9 cellular contexts compared by ENCODE assay signal in the genomic region with DNA sequence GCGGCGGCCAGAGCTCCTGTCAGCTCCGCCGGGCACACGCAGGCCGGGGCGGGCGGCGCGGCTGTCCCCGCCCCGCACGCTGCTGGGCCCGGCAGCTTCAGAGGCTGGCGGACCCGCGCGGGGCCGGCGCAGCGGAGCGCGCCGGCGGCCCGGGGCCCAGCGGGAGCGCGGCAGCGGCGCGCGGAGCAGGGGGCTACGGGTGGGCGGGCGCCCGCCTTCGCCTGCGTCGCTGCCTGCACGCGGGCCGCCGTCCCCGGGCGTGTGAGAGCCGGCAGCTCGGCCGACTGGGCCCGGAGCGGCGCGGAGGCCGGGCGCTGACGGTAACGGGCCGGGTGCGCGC. TPM values are rescaled to one million over a fixed set of nuclear protein-coding genes. Genes with fewer than 3 reads are reported as not detected.
A peak's percentile ranks its signal among the peaks of the same experiment; 100 is the strongest.
DNase-seq lines count a peak whose midpoint lies in the region; ATAC-seq, FAIRE-seq and TF ChIP-seq lines count a peak whose summit lies in the region.
"Had no signal": no experiment of that assay in that cellular context is flagged by ENCODE, and none has a peak within 500 bp of the region (broad histone marks: within the 10 kb centered on the region; RNA-seq: fewer than 3 reads in every experiment).

No MANE protein-coding gene starts in this region.

- H2AK5ac ChIP-seq in trophoblast cell (ENCODE audit: low read length) = no peak overlapping the region

- H3K36me3 Mint-ChIP-seq in effector memory CD8-positive, alpha-beta T cell (ENCODE audit: insufficient read depth) = peaks cover 35% of the 10 kb centered on the region

- H3K27me3 ChIP-seq in trophoblast cell (ENCODE audit: insufficient read depth, low read length) = no peaks in the 10 kb centered on the region

- H3K4me1 ChIP-seq in trophoblast cell (ENCODE audit: control insufficient read depth in 1 of 2, insufficient read depth in 2 of 2, low read length in 2 of 2) = peaks cover 5 to 9% of the 10 kb centered on the region in 2 experiments

- peak overlapping the region; percentile 51 for H3K18ac ChIP-seq in trophoblast cell (ENCODE audit: low read length)

- no peak overlapping the region for H3K23ac ChIP-seq in trophoblast cell (ENCODE audit: low read length)

- peak overlapping the region; percentile 83 to 89 for H3K27ac Mint-ChIP-seq in effector memory CD8-positive, alpha-beta T cell

- no peaks in the 10 kb centered on the region for H3K27me3 Mint-ChIP-seq in effector memory CD8-positive, alpha-beta T cell

- FAIRE-seq in RCC 7860 (lab: Jason Lieb, UNC) = no peak

- H3K27ac ChIP-seq in trophoblast cell (ENCODE audit: low read depth, low read length) = peak overlapping the region; percentile 83

- H4K12ac ChIP-seq in trophoblast cell (ENCODE audit: low read depth, low read length) = peak overlapping the region; percentile 56

- no peak overlapping the region for H2BK5ac ChIP-seq in trophoblast cell (ENCODE audit: low read depth, low read length, poor library complexity)

- no peak overlapping the region for H3K4ac ChIP-seq in trophoblast cell (ENCODE audit: low read depth, low read length)

- DNase-seq in LHCN-M2 (ENCODE audit: low read depth) (peak; percentile 6), trophoblast cell (no peak), RCC 7860 (ENCODE audit: low spot score) (no peak), NCI-H82 (lab: John Stamatoyannopoulos, UW) (no peak)
- no peak for DNase-seq in effector memory CD8-positive, alpha-beta T cell
- no peak for DNase-seq in stimulated activated CD4-positive, alpha-beta T cell treated with anti-CD3 and anti-CD28 coated beads, Interleukin-4, amount 100 ng/mL, for 1 hour

- H3K4me2 ChIP-seq in trophoblast cell (ENCODE audit: low read length) = peak overlapping the region; percentile 82

- peak overlapping the region; percentile 42 for H4K91ac ChIP-seq in trophoblast cell (ENCODE audit: low read depth, low read length)

- peaks cover 2% of the 10 kb centered on the region for H3K79me2 ChIP-seq in trophoblast cell (ENCODE audit: control insufficient read depth, insufficient read depth, low read length, poor library complexity)

- WGBS in trophoblast cell (ENCODE audit: extremely low coverage, insufficient coverage, insufficient read length) = no CpG with 5 or more reads among the region's 60 CpGs

- H3K9me3 Mint-ChIP-seq in effector memory CD8-positive, alpha-beta T cell = no peaks in the 10 kb centered on the region

- peak overlapping the region; percentile 86 for H3K4me3 ChIP-seq in trophoblast cell (ENCODE audit: low read depth, low read length)

- H3K9ac ChIP-seq in trophoblast cell (ENCODE audit: low read length) = peak overlapping the region; percentile 41

- H2BK12ac ChIP-seq in trophoblast cell (ENCODE audit: low read length) = no peak overlapping the region

- peak overlapping the region; percentile 63 for H3K14ac ChIP-seq in trophoblast cell (ENCODE audit: low read length)

- no peak for ATAC-seq in effector memory CD8-positive, alpha-beta T cell (replicated peaks)
- ATAC-seq in GM21825 (IDR thresholded peaks at IDR 0.05; ENCODE audit: unreplicated experiment) = no peak

- H3K36me3 ChIP-seq in trophoblast cell (ENCODE audit: control insufficient read depth in 1 of 2, insufficient read depth in 2 of 2, low read length in 2 of 2) = peaks cover 21 to 25% of the 10 kb centered on the region in 2 experiments

- H3K79me1 ChIP-seq in trophoblast cell (ENCODE audit: low read length) = peaks cover 4% of the 10 kb centered on the region

- peak; percentile 21 for TF ChIP-seq POLR2A in GM10847 (IDR thresholded peaks at IDR 0.05; ENCODE audit: extremely low read depth, insufficient read length)

- H3K4me1 Mint-ChIP-seq in effector memory CD8-positive, alpha-beta T cell (ENCODE audit: low read depth in 2 of 2) = peaks cover 23 to 24% of the 10 kb centered on the region in 2 donors

- H2AFZ ChIP-seq in trophoblast cell (ENCODE audit: insufficient read depth, low read length, poor library complexity) = peak overlapping the region; percentile 86

- H2BK120ac ChIP-seq in trophoblast cell (ENCODE audit: insufficient read depth, low read length, poor library complexity) = no peak overlapping the region

- peak overlapping the region; percentile 86 to 95 for H3K4me3 Mint-ChIP-seq in effector memory CD8-positive, alpha-beta T cell

- peak overlapping the region; percentile 98 for H4K8ac ChIP-seq in trophoblast cell (ENCODE audit: low read depth, low read length)

- no peaks in the 10 kb centered on the region for H3K9me3 ChIP-seq in trophoblast cell (ENCODE audit: insufficient read depth, low read depth, low read length)

RNA-seq across cellular contexts. Expression of a gene that starts 0.5 kb away (rescaled TPM):
- total RNA-seq in LHCN-M2 (2014; rRNA removed) = 5.4 and 6.6 TPM in 2 replicates
- polyA plus RNA-seq in LHCN-M2 (2012) = 10.1 TPM
- polyA plus RNA-seq in trophoblast cell (2013) = 21.0 and 22.3 TPM in 2 replicates

RNA-seq across cellular contexts. Expression of a gene that starts 18.3 kb away (rescaled TPM):
- total RNA-seq in LHCN-M2 (2014; rRNA removed) = 0.34 and 0.64 TPM in 2 replicates
- 0.33 TPM for polyA plus RNA-seq in LHCN-M2 (2012)
- polyA plus RNA-seq in trophoblast cell (2013) = 11.0 and 11.7 TPM in 2 replicates
- total RNA-seq: M059J had no signal

RNA-seq across cellular contexts. Expression of a gene that starts 29.7 kb away (rescaled TPM):
- 11.9 and 13.2 TPM in 2 replicates for total RNA-seq in LHCN-M2 (2014; rRNA removed)
- polyA plus RNA-seq in LHCN-M2 (2012) = 9.4 TPM
- polyA plus RNA-seq in trophoblast cell (2013) = 6.9 and 7.4 TPM in 2 replicates

RNA-seq across cellular contexts. Expression of a gene that starts 32.5 kb away (rescaled TPM):
- 73.0 and 82.8 TPM in 2 replicates for total RNA-seq in LHCN-M2 (2014; rRNA removed)
- 81.3 TPM for polyA plus RNA-seq in LHCN-M2 (2012)
- polyA plus RNA-seq in trophoblast cell (2013) = 32.0 and 33.0 TPM in 2 replicates

RNA-seq across cellular contexts. Expression of a gene that starts 34.2 kb away (rescaled TPM):
- total RNA-seq in LHCN-M2 (2014; rRNA removed) = 32.1 and 36.1 TPM in 2 replicates
- 30.9 TPM for polyA plus RNA-seq in LHCN-M2 (2012)
- 241 and 261 TPM in 2 replicates for polyA plus RNA-seq in trophoblast cell (2013)
